14 cellular contexts compared by ENCODE assay signal in genomic region chr11:86816251-86816726, GRCh38. TPM values are rescaled to one million over a fixed set of nuclear protein-coding genes. Genes with fewer than 3 reads are reported as not detected.
DNase-seq lines count a peak whose midpoint lies in the region; TF ChIP-seq lines count a peak whose summit lies in the region.
"Had no signal": no experiment of that assay in that cellular context is flagged by ENCODE, and none has a peak within 500 bp of the region (broad histone marks: within the 10 kb centered on the region; RNA-seq: fewer than 3 reads in every experiment).

No MANE protein-coding gene starts in this region.

- H3K36me3 ChIP-seq in hepatocyte (replicated peaks; ENCODE audit: insufficient read depth, low read depth): no peaks in the 10 kb centered on the region
- H3K36me3 ChIP-seq in stomach: no peaks in the 10 kb centered on the region

- H3K27ac ChIP-seq in hepatocyte (peak overlapping the region; percentile 51), stomach (peak overlapping the region in 4 of 5 donors; percentile 31 to 79 (median 73))

- intact Hi-C loops in stomach (cut with DNase I; ENCODE audit: low total_unique reads): loop anchor here (5.0 kb wide), 1 partner anchor 354 kb away; no protein-coding TSS in a partner anchor

- no peak for TF ChIP-seq CTCF in hepatocyte (IDR thresholded peaks at IDR 0.05; ENCODE audit: poor library complexity)
- TF ChIP-seq CTCF in stomach (IDR thresholded peaks at IDR 0.05): no peak

- no peaks in the 10 kb centered on the region for H3K79me2 ChIP-seq in hepatocyte

- H3K27me3 ChIP-seq in hepatocyte (no peaks in the 10 kb centered on the region), stomach (no peaks in the 10 kb centered on the region)

- H3K9me3 ChIP-seq in hepatocyte (ENCODE audit: low read depth): no peaks in the 10 kb centered on the region
- no peaks in the 10 kb centered on the region for H3K9me3 ChIP-seq in stomach

- DNase-seq in HCEC 1CT (peak; percentile 83), amniotic epithelial cell (ENCODE audit: low read depth) (peak; percentile 31), hepatocyte (ENCODE audit: low spot score) (peak; percentile 19), stomach (no peak), SKM-1 treated with dmso at 0.1 percent for 144 hours (lab: John Stamatoyannopoulos, UW; ENCODE audit: unreplicated experiment) (no peak), amniotic stem cell (lab: John Stamatoyannopoulos, UW) (no peak), HuH-7 (ENCODE audit: low spot score) (no peak), mucosa of gallbladder (ENCODE audit: low spot score) (no peak)
- DNase-seq: activated T-cell treated with anti-CD3 and anti-CD28 coated beads, Interleukin-2, amount 50 U/mL, for 48 hours; COR-L47; GOT3; mesendoderm; NCI-H2227 treated with DMSO at 0.1 percent for 48 hours; SIG-M5 had no signal

- no peaks in the 10 kb centered on the region for H3K9me2 ChIP-seq in hepatocyte (replicated peaks; ENCODE audit: insufficient read depth)

- WGBS in hepatocyte (ENCODE audit: low lambda C conversion rate, missing lambda C conversion rate): 73% methylated on average over 5 of the region's 5 CpGs
- 70 to 82% (median 72%) methylated on average over 5 of the region's 5 CpGs for WGBS in stomach, 5 donors

- TF ChIP-seq EP300 in stomach (IDR thresholded peaks at IDR 0.05): peak; percentile 12

- H3K4me1 ChIP-seq in hepatocyte (ENCODE audit: insufficient read depth) (peaks cover 15% of the 10 kb centered on the region), stomach (peaks cover 6 to 61% (median 30%) of the 10 kb centered on the region in 4 donors)

- no peak overlapping the region for H3K4me2 ChIP-seq in hepatocyte

- no peaks in the 10 kb centered on the region for H4K20me1 ChIP-seq in hepatocyte (ENCODE audit: insufficient read depth, poor library complexity, severe bottlenecking)

- no peak for TF ChIP-seq POLR2A in stomach (IDR thresholded peaks at IDR 0.05)

- H2AFZ ChIP-seq in hepatocyte: no peak overlapping the region

- H3K4me3 ChIP-seq in hepatocyte (no peak overlapping the region), stomach (no peak overlapping the region)

RNA-seq across cellular contexts. Expression of gene PRSS23, which starts 15.9 kb away (rescaled TPM):
- total RNA-seq in hepatocyte (46.0 and 61.7 TPM in 2 replicates), stomach (10 to 100 TPM in 4 of 5 donors, 1 to 10 TPM in 1; 4.1 to 98.8 (median 72.9) TPM), mucosa of gallbladder (178 TPM)
- polyA plus RNA-seq in hepatocyte (44.9 and 53.7 TPM in 2 replicates), stomach (10 to 100 TPM; 11.0 to 12.2 (median 11.7) TPM)

Comparison
In these comparisons a context has a peak if more than half of its experiments do, and no peak if none do; other contexts are left out.
1. DNase-seq: peak in HCEC 1CT (single experiment), amniotic epithelial cell (single experiment) and hepatocyte (single experiment); none in stomach (single experiment), SKM-1 treated with dmso at 0.1 percent for 144 hours (single experiment), amniotic stem cell (single experiment), HuH-7 (single experiment) and mucosa of gallbladder (single experiment).